ENCODE assay signal across 8 cellular contexts in genomic region chr11:2194877-2195755, GRCh38. TPM values are rescaled to one million over a fixed set of nuclear protein-coding genes. Genes with fewer than 3 reads are reported as not detected.
A peak's percentile ranks its signal among the peaks of the same experiment; 100 is the strongest.
DNase-seq lines count a peak whose midpoint lies in the region; ATAC-seq, FAIRE-seq and TF ChIP-seq lines count a peak whose summit lies in the region.

No MANE protein-coding gene starts in this region.

- WGBS in endodermal cell (ENCODE audit: insufficient coverage in 1 of 2, insufficient read length in 1 of 2), 2 experiments = 55 to 60% methylated on average over 16 to 24 of the region's 24 CpGs
- 48 to 58% methylated on average over 23 to 24 of the region's 24 CpGs for WGBS in pancreas, 2 donors

- no peak for FAIRE-seq in pancreas (lab: Jason Lieb, UNC)

- peak in 3 of 4 donors; percentile 43 to 51 (median 48) for ATAC-seq in pancreas
- ATAC-seq in HG03097 (IDR thresholded peaks at IDR 0.05; ENCODE audit: low FRiP score, unreplicated experiment) = no peak
- ATAC-seq in HG03342 (IDR thresholded peaks at IDR 0.05; ENCODE audit: unreplicated experiment) = no peak

- H3K4me1 ChIP-seq in endodermal cell (ENCODE audit: control insufficient read depth, insufficient read depth, low read length) = no peaks in the 10 kb centered on the region
- peaks cover 0 to 7% (median 5%) of the 10 kb centered on the region in 3 donors for H3K4me1 ChIP-seq in pancreas

- H3K36me3 ChIP-seq in endodermal cell (ENCODE audit: control insufficient read depth, insufficient read depth, low read length) = no peaks in the 10 kb centered on the region
- H3K36me3 ChIP-seq in pancreas = no peaks in the 10 kb centered on the region

- no peaks in the 10 kb centered on the region for H3K9me3 ChIP-seq in endodermal cell (ENCODE audit: control insufficient read depth, low read length)
- H3K9me3 ChIP-seq in pancreas = no peaks in the 10 kb centered on the region

- peaks cover 26% of the 10 kb centered on the region for H3K27me3 Mint-ChIP-seq in endodermal cell (ENCODE audit: insufficient read depth)

- intact Hi-C loops in pancreas (cut with DNase I) = loop anchor here in 2 of 3 donors (5.0 to 10.0 kb wide), 3 partner anchors 102 to 227 kb away; no protein-coding TSS in a partner anchor

- no peak overlapping the region for H3K4me3 Mint-ChIP-seq in endodermal cell

- peak; percentile 81 for DNase-seq in ELF-1 (ENCODE audit: low read depth, low spot score)
- peak; percentile 35 to 37 for DNase-seq in activated CD4-positive, alpha-beta T cell treated with anti-CD3 and anti-CD28 coated beads, Interleukin-2, amount 50 U/mL, for 4 hours
- peak; percentile 93 for DNase-seq in endodermal cell
- peak in 3 of 6 donors; percentile 44 to 79 (median 74) for DNase-seq in pancreas
- DNase-seq in NCI-H2029 (lab: John Stamatoyannopoulos, UW) = no peak

- TF ChIP-seq CTCF in LNCAP (IDR thresholded peaks at IDR 0.05) (peak; percentile 99), endodermal cell (conservative IDR thresholded peaks at IDR 0.05) (peak; percentile 96), pancreas (IDR thresholded peaks at IDR 0.05) (peak; percentile 71 to 86 (median 85))

- no peaks in the 10 kb centered on the region for H3K4me1 Mint-ChIP-seq in endodermal cell

- H3K27ac Mint-ChIP-seq in endodermal cell = no peak overlapping the region

- H3K27ac ChIP-seq in endodermal cell (ENCODE audit: low read depth, low read length) = no peak overlapping the region
- no peak overlapping the region for H3K27ac ChIP-seq in pancreas

- peaks cover 10% of the 10 kb centered on the region for H3K27me3 ChIP-seq in endodermal cell (ENCODE audit: control insufficient read depth, insufficient read depth, low read length, poor library complexity, severe bottlenecking)
- H3K27me3 ChIP-seq in pancreas = no peaks in the 10 kb centered on the region

- no peaks in the 10 kb centered on the region for H3K9me3 Mint-ChIP-seq in endodermal cell

- no peak overlapping the region for H3K9ac ChIP-seq in endodermal cell (ENCODE audit: extremely low read depth, low read length, poor library complexity, severe bottlenecking)

- no peaks in the 10 kb centered on the region for H3K36me3 Mint-ChIP-seq in endodermal cell (ENCODE audit: low read depth)

- no peak overlapping the region for H3K4me3 ChIP-seq in endodermal cell (ENCODE audit: low read length)
- H3K4me3 ChIP-seq in pancreas = no peak overlapping the region

RNA-seq across cellular contexts. Expression of gene TH, which starts 23.5 kb away (rescaled TPM):
- total RNA-seq in endodermal cell = not detected
- polyA plus RNA-seq in endodermal cell (2013, experiment 1 of 2) = 44.8 TPM
- polyA plus RNA-seq in endodermal cell (2013, experiment 2 of 2) = 37.3 TPM
- under 1 TPM in 4 of 6 donors, not detected in 2; 0.19 to 0.55 (median 0.22) TPM for total RNA-seq in pancreas
- 1 to 10 TPM in 1 of 2 donors, under 1 TPM in 1; 0.49 to 2.5 TPM for polyA plus RNA-seq in pancreas

RNA-seq across cellular contexts. Expression of gene INS, which starts 34.1 kb away (rescaled TPM):
- total RNA-seq in endodermal cell = not detected
- not detected for polyA plus RNA-seq in endodermal cell (2013, experiment 1 of 2)
- not detected for polyA plus RNA-seq in endodermal cell (2013, experiment 2 of 2)
- over 10,000 TPM in 1 of 6 donors, 1,000 to 10,000 TPM in 5; 1,425 to 13,046 (median 4,747) TPM for total RNA-seq in pancreas
- over 10,000 TPM; 71,280 to 145,342 TPM for polyA plus RNA-seq in pancreas

RNA-seq across cellular contexts. Expression of gene IGF2, which starts 55.9 kb away (rescaled TPM):
- 1 to 10 TPM in 1 of 2 donors, under 1 TPM in 1; 0.80 to 5.1 TPM for total RNA-seq in endodermal cell
- 28.1 TPM for polyA plus RNA-seq in endodermal cell (2013, experiment 1 of 2)
- 20.1 TPM for polyA plus RNA-seq in endodermal cell (2013, experiment 2 of 2)
- 10 to 100 TPM in 3 of 6 donors, 1 to 10 TPM in 3; 6.0 to 99.9 (median 12.3) TPM for total RNA-seq in pancreas
- 10 to 100 TPM; 25.1 to 26.9 TPM for polyA plus RNA-seq in pancreas

Comparison
In these comparisons a context has a peak if more than half of its experiments do, and no peak if none do; other contexts are left out.
1. ATAC-seq: peak in pancreas (3 of 4); none in HG03097 (single experiment) and HG03342 (single experiment).
2. RNA of gene INS, which starts 34.1 kb away (total RNA-seq): 1,425 to 13,046 TPM in pancreas; not detected in endodermal cell; every median in the first group is over 1,000 times any median in the second.
3. Peak in every context shown above with its lines, with median percentiles within 50 percentile points of each other: CTCF ChIP-seq.